Comparison of ENCODE assay signal across 27 cellular contexts in genomic region chr2:201786471-201786870, GRCh38. TPM values are rescaled to one million over a fixed set of nuclear protein-coding genes. Genes with fewer than 3 reads are reported as not detected.
DNase-seq lines count a peak whose midpoint lies in the region; ATAC-seq and TF ChIP-seq lines count a peak whose summit lies in the region.
"Had no signal": no experiment of that assay in that cellular context is flagged by ENCODE, and none has a peak within 500 bp of the region (broad histone marks: within the 10 kb centered on the region; RNA-seq: fewer than 3 reads in every experiment).

No MANE protein-coding gene starts in this region.

- H4K20me1 ChIP-seq in OCI-LY3 (ENCODE audit: insufficient read depth, low read length): no peaks in the 10 kb centered on the region

- H3K4me2 ChIP-seq in OCI-LY3 (ENCODE audit: low read length): no peak overlapping the region

- no peaks in the 10 kb centered on the region for H3K9me3 ChIP-seq in OCI-LY3 (ENCODE audit: insufficient read depth, low read length)
- no peaks in the 10 kb centered on the region for H3K9me3 ChIP-seq in thoracic aorta
- H3K9me3 ChIP-seq: adrenal gland, gastroesophageal sphincter, pancreas, Peyer's patch had no signal

- no peak overlapping the region for H3K4me3 ChIP-seq in OCI-LY3 (ENCODE audit: low read length)
- no peak overlapping the region for H3K4me3 ChIP-seq in thoracic aorta
- H3K4me3 ChIP-seq: adrenal gland, gastroesophageal sphincter, pancreas, Peyer's patch, skin epidermis had no signal

- H3K27me3 ChIP-seq in OCI-LY3 (ENCODE audit: low read depth, low read length) (no peaks in the 10 kb centered on the region), thoracic aorta (replicated peaks; ENCODE audit: insufficient read depth) (no peaks in the 10 kb centered on the region)
- H3K27me3 ChIP-seq: adrenal gland, brain microvascular endothelial cell, pancreas, Peyer's patch had no signal

- no peaks in the 10 kb centered on the region for H3K79me2 ChIP-seq in OCI-LY3 (ENCODE audit: low read length)

- H3K27ac ChIP-seq in OCI-LY3 (ENCODE audit: low read length) (no peak overlapping the region), thoracic aorta (peak overlapping the region; percentile 23 to 54)
- H3K27ac ChIP-seq: adrenal gland, brain microvascular endothelial cell, gastroesophageal sphincter, pancreas, Peyer's patch, skin epidermis had no signal

- ATAC-seq in thoracic aorta (ENCODE audit: insufficient number of reproducible peaks, low FRiP score, low read depth): no peak
- ATAC-seq in GM21447 (IDR thresholded peaks at IDR 0.05; ENCODE audit: unreplicated experiment): no peak
- no peak for ATAC-seq in GM19452 (IDR thresholded peaks at IDR 0.05; ENCODE audit: unreplicated experiment)
- ATAC-seq: activated CD8-positive, alpha-beta T cell treated with anti-CD3 and anti-CD28 coated beads for 36 hours; gastroesophageal sphincter; pancreas; stimulated activated naive CD8-positive, alpha-beta T cell treated with anti-CD3 and anti-CD28 coated beads, Interleukin-15, Interleukin-2, amounts not matched to agents 100 U/mL and 50 U/mL, for 24 hours had no signal

- H3K4me1 ChIP-seq in OCI-LY3 (ENCODE audit: low read length): no peaks in the 10 kb centered on the region
- H3K4me1 ChIP-seq in thoracic aorta (ENCODE audit: control insufficient read depth in 1 of 2, low read depth in 2 of 2): peaks cover 0 to 18% of the 10 kb centered on the region in 2 donors
- H3K4me1 ChIP-seq: adrenal gland, pancreas, Peyer's patch had no signal

- H3K36me3 ChIP-seq in OCI-LY3 (replicated peaks; ENCODE audit: low read depth, low read length) (no peaks in the 10 kb centered on the region), thoracic aorta (no peaks in the 10 kb centered on the region)
- H3K36me3 ChIP-seq: adrenal gland, brain microvascular endothelial cell, gastroesophageal sphincter, pancreas, Peyer's patch had no signal

- peak overlapping the region; percentile 43; the same call in 1 of the 2 replicates for H2AFZ ChIP-seq in OCI-LY3 (ENCODE audit: low read depth, low read length)

- TF ChIP-seq CTCF in OCI-LY3 (IDR thresholded peaks at IDR 0.05; ENCODE audit: low read depth, low read length): no peak
- no peak for TF ChIP-seq CTCF in thoracic aorta (IDR thresholded peaks at IDR 0.05)

- H3K9ac ChIP-seq in OCI-LY3 (ENCODE audit: low read length): no peak overlapping the region

- DNase-seq in EL (peak; percentile 54), dermis blood vessel endothelial cell (peak; percentile 27), thoracic aorta (ENCODE audit: low spot score) (no peak)
- DNase-seq in stimulated activated CD4-positive, alpha-beta T cell treated with anti-CD3 and anti-CD28 coated beads, Interleukin-12 subunit alpha, Interleukin-12 subunit beta, amount 100 ng/mL, for 4 hours: no peak
- DNase-seq: activated CD8-positive, alpha-beta memory T cell treated with anti-CD3 and anti-CD28 coated beads, Interleukin-2, amount 50 U/mL, for 48 hours; activated CD8-positive, alpha-beta T cell treated with anti-CD3 and anti-CD28 coated beads for 36 hours; activated naive CD4-positive, alpha-beta T cell treated with Interleukin-2 at 50 U/mL for 16 hours; adrenal gland; brain microvascular endothelial cell; C1 segment of cervical spinal cord; COR-L47; DMS53; hippocampal formation; NCI-H1436 treated with DMSO at 0.1 percent for 48 hours; NCI-H2081 treated with DMSO at 0.1 percent for 48 hours; NCI-H226; NCI-H526 treated with DMSO at 0.1 percent for 48 hours; pancreas; Peyer's patch; SIG-M5; stimulated activated naive CD8-positive, alpha-beta T cell treated with anti-CD3 and anti-CD28 coated beads, Interleukin-15, Interleukin-2, amounts not matched to agents 100 U/mL and 50 U/mL, for 24 hours had no signal

RNA-seq across cellular contexts. Expression of gene ALS2, which starts 5.7 kb away (rescaled TPM):
- total RNA-seq in dermis blood vessel endothelial cell (33.4 and 38.1 TPM in 2 replicates), thoracic aorta (10 to 100 TPM; 34.5 to 45.1 TPM)

RNA-seq across cellular contexts. Expression of gene CDK15, which starts 19.9 kb away (rescaled TPM):
- total RNA-seq in dermis blood vessel endothelial cell (not detected in 2 replicates), thoracic aorta (1 to 10 TPM; 1.5 to 8.3 TPM)
- total RNA-seq: activated CD8-positive, alpha-beta T cell treated with anti-CD3 and anti-CD28 coated beads for 36 hours; activated T-helper 1 cell treated with anti-CD3 and anti-CD28 coated beads, Interleukin-12 subunit alpha, Interleukin-12 subunit beta, Interleukin-2, Interleukin-4 antibody, amounts not matched to agents 30 ng/mL and 10 ng/mL and 1 ng/mL, durations not matched to agents 14 hours and 24 hours and 36 hours had no signal

Comparison
In these comparisons a context has a peak if more than half of its experiments do, and no peak if none do; other contexts are left out.
1. DNase-seq: peak in EL (single experiment) and dermis blood vessel endothelial cell (single experiment); none in thoracic aorta (single experiment) and stimulated activated CD4-positive, alpha-beta T cell treated with anti-CD3 and anti-CD28 coated beads, Interleukin-12 subunit alpha, Interleukin-12 subunit beta, amount 100 ng/mL, for 4 hours (single experiment).